In the genomic region with DNA sequence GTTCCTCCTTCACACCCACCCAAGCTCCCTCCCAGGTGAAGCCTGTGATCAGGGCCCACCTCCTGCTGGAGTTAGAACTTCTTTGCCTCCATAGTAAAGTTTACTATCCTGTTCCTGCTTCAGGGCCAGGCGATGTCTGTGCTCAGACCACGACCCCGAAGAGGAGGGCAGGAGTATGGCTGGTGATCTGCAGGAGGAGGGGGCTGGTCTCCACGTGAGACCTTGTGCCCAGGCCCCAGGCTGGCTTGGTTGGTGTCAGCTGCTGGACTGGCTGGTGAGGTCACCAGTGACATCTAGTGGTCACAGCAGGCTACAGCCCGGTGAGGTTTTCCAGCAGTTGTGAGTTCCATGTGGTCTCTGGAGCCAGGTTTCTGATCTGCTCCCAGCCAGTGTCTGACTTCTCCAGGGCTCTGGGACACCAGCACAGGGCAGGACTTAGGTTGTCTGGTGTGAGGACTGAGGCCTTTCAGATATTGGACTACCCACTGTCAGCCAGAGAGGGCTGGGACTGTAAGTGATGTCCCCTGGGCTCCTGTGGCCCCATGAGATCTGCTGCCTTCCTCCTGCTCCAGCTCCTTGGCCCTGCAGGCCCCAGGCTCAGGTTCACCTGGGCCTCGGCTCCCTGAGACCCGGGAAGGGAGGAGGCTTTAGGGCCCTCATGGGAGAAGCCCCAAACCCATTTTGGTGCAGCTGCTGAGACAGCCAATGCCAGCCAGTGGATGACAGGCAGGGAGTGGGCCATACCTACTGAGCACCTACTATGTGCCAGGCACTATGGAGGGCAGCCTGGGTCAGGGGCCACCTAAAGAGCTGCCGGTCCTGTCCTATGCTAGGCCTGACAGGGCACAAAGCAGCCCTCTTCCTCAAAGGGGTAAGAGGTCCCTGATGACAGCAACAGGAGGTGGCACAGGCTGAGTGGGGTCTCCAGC, we compare ENCODE assay signal across 8 cellular contexts. TPM values are rescaled to one million over a fixed set of nuclear protein-coding genes. Genes with fewer than 3 reads are reported as not detected.
DNase-seq lines count a peak whose midpoint lies in the region; ATAC-seq and TF ChIP-seq lines count a peak whose summit lies in the region.

No MANE protein-coding gene starts in this region.

- H3K27me3 ChIP-seq in A673 (replicated peaks; ENCODE audit: insufficient read depth, low read depth, low read length, poor library complexity) (peaks cover 41% of the 10 kb centered on the region), Loucy (ENCODE audit: insufficient read depth, low read length, poor library complexity, severe bottlenecking) (no peaks in the 10 kb centered on the region), heart left ventricle (peaks cover 0 to 7% (median 0%) of the 10 kb centered on the region in 9 donors), psoas muscle (ENCODE audit: insufficient read depth in 3 of 3, low read length in 2 of 3) (no peaks in the 10 kb centered on the region)

- DNase-seq in A673 (ENCODE audit: low spot score) (peak; percentile 74), SK-N-DZ (ENCODE audit: low spot score) (peak; percentile 91), heart left ventricle (peak; percentile 58 to 78 (median 65)), psoas muscle (peak; percentile 64 to 80)
- DNase-seq in activated naive CD8-positive, alpha-beta T cell treated with anti-CD3 and anti-CD28 coated beads for 36 hours = peak; percentile 58

- H3K4me3 Mint-ChIP-seq in activated naive CD8-positive, alpha-beta T cell treated with anti-CD3 and anti-CD28 coated beads for 36 hours = no peak overlapping the region

- peaks cover 2% of the 10 kb centered on the region for H3K4me1 Mint-ChIP-seq in activated naive CD8-positive, alpha-beta T cell treated with anti-CD3 and anti-CD28 coated beads for 36 hours

- H3K36me3 ChIP-seq in A673 (ENCODE audit: insufficient read depth, low read length, poor library complexity, severe bottlenecking) = no peaks in the 10 kb centered on the region
- H3K36me3 ChIP-seq in Loucy (ENCODE audit: insufficient read depth, low read length) = no peaks in the 10 kb centered on the region
- no peaks in the 10 kb centered on the region for H3K36me3 ChIP-seq in heart left ventricle
- no peaks in the 10 kb centered on the region for H3K36me3 ChIP-seq in psoas muscle (ENCODE audit: insufficient read depth in 1 of 2, low read depth in 1 of 2)

- CTCF ChIA-PET in A673 (lab: Charles Lee) = interaction anchor here (1.3 to 2.0 kb wide), 3 partner anchors 16 to 76 kb away, joined by 6 to 15 read pairs (median 7); no protein-coding TSS in a partner anchor

- H3K9me3 ChIP-seq in A673 (ENCODE audit: low read depth, low read length, poor library complexity, severe bottlenecking) (no peaks in the 10 kb centered on the region), Loucy (ENCODE audit: insufficient read depth, low read depth, low read length) (no peaks in the 10 kb centered on the region), heart left ventricle (no peaks in the 10 kb centered on the region), psoas muscle (no peaks in the 10 kb centered on the region)

- ATAC-seq in heart left ventricle (peak; percentile 63 to 89 (median 84)), psoas muscle (peak; percentile 88 to 96 (median 90)), GM21390 (IDR thresholded peaks at IDR 0.05; ENCODE audit: unreplicated experiment) (no peak)

- intact Hi-C loops in A673 (cut with micrococcal nuclease; ENCODE audit: unreplicated experiment) (loop anchor here (1.0 kb wide), 1 partner anchor 53 kb away; no protein-coding TSS in a partner anchor), heart left ventricle (cut with DNase I) (loop anchor here in 9 of 10 donors (1.0 to 5.0 kb wide), 7 partner anchors 18 to 54 kb away; no protein-coding TSS in a partner anchor), psoas muscle (cut with DNase I) (loop anchor here (1.0 to 5.0 kb wide), 2 partner anchors 53 to 54 kb away; no protein-coding TSS in a partner anchor)

- no peaks in the 10 kb centered on the region for H3K9me3 Mint-ChIP-seq in activated naive CD8-positive, alpha-beta T cell treated with anti-CD3 and anti-CD28 coated beads for 36 hours

- TF ChIP-seq CTCF in A673 (conservative IDR thresholded peaks at IDR 0.05; ENCODE audit: low read depth, low read length) = peak; percentile 94
- TF ChIP-seq CTCF in GM12874 (IDR thresholded peaks at IDR 0.05; ENCODE audit: insufficient read depth, low read depth, low read length) = peak; percentile 97
- TF ChIP-seq CTCF in Loucy (conservative IDR thresholded peaks at IDR 0.05; ENCODE audit: low read length) = peak; percentile 95
- peak; percentile 87 to 97 (median 91) for TF ChIP-seq CTCF in heart left ventricle (IDR thresholded peaks at IDR 0.05)
- TF ChIP-seq CTCF in psoas muscle (IDR thresholded peaks at IDR 0.05) = peak; percentile 90

- H3K9me2 ChIP-seq in Loucy (replicated peaks; ENCODE audit: low read depth, low read length) = no peaks in the 10 kb centered on the region

- POLR2A ChIA-PET in A673 (lab: Charles Lee; ENCODE audit: low non-redundant PET) = no interaction called here

- no peaks in the 10 kb centered on the region for H4K20me1 ChIP-seq in Loucy (ENCODE audit: insufficient read depth, low read length, poor library complexity, severe bottlenecking)

- H3K4me2 ChIP-seq in Loucy (ENCODE audit: low read depth, low read length, poor library complexity, severe bottlenecking) = no peak overlapping the region

- H3F3A ChIP-seq in Loucy (ENCODE audit: low read depth) = no peaks in the 10 kb centered on the region

- no TSS peak for BruUV-seq in A673 (replicated peaks; lab: Mats Ljungman, UMichigan)

- 8 to 26% (median 21%) methylated on average over 4 to 8 of the region's 8 CpGs for WGBS in heart left ventricle, 4 donors
- 17 to 18% (median 18%) methylated on average over 8 of the region's 8 CpGs for WGBS in psoas muscle, 3 donors

- no peak for TF ChIP-seq POLR2A in heart left ventricle (IDR thresholded peaks at IDR 0.05)

- no peaks in the 10 kb centered on the region for H3K79me2 ChIP-seq in Loucy (ENCODE audit: insufficient read depth, low read length)

- no peaks in the 10 kb centered on the region for H3K36me3 Mint-ChIP-seq in activated naive CD8-positive, alpha-beta T cell treated with anti-CD3 and anti-CD28 coated beads for 36 hours

- no peaks in the 10 kb centered on the region for H3K4me1 ChIP-seq in A673 (ENCODE audit: insufficient read depth, low read length, poor library complexity, severe bottlenecking)
- H3K4me1 ChIP-seq in Loucy (ENCODE audit: insufficient read depth, low read length, poor library complexity, severe bottlenecking) = peaks cover 9% of the 10 kb centered on the region
- peaks cover 0 to 14% (median 2%) of the 10 kb centered on the region in 12 donors for H3K4me1 ChIP-seq in heart left ventricle
- no peaks in the 10 kb centered on the region for H3K4me1 ChIP-seq in psoas muscle

- H3K9ac ChIP-seq in Loucy (ENCODE audit: low read depth, low read length, poor library complexity, severe bottlenecking) = no peak overlapping the region

- no peaks in the 10 kb centered on the region for H3K27me3 Mint-ChIP-seq in activated naive CD8-positive, alpha-beta T cell treated with anti-CD3 and anti-CD28 coated beads for 36 hours

- no peak overlapping the region for H3K27ac Mint-ChIP-seq in activated naive CD8-positive, alpha-beta T cell treated with anti-CD3 and anti-CD28 coated beads for 36 hours

- H2AFZ ChIP-seq in Loucy (ENCODE audit: low read length) = no peak overlapping the region

- H3K4me3 ChIP-seq in A673 (ENCODE audit: low read depth, low read length, poor library complexity, severe bottlenecking) (no peak overlapping the region), Loucy (ENCODE audit: low read length, poor library complexity, severe bottlenecking) (no peak overlapping the region), heart left ventricle (no peak overlapping the region), psoas muscle (no peak overlapping the region)

- H3K27ac ChIP-seq in A673 (ENCODE audit: low read depth, low read length, poor library complexity, severe bottlenecking) = no peak overlapping the region
- H3K27ac ChIP-seq in heart left ventricle = no peak overlapping the region
- H3K27ac ChIP-seq in psoas muscle = no peak overlapping the region

RNA-seq across cellular contexts. Expression of a gene that starts 6.0 kb away (rescaled TPM):
- total RNA-seq in A673 (2021) (not detected in 2 replicates), heart left ventricle (not detected), psoas muscle (under 1 TPM in 1 of 4 donors, not detected in 3; 0.20 TPM)
- 0.08 and 0.23 TPM in 2 replicates for polyA plus RNA-seq in SK-N-DZ (2014; cell fraction: cytosol; rRNA removed)
- polyA plus RNA-seq in SK-N-DZ (2014; cell fraction: nucleus; rRNA removed) = 0.09 and 2.0 TPM in 2 replicates
- not detected for total RNA-seq in activated naive CD8-positive, alpha-beta T cell treated with anti-CD3 and anti-CD28 coated beads for 36 hours
- polyA plus RNA-seq in heart left ventricle (under 1 TPM in 1 of 2 donors, not detected in 1; 0.11 TPM), psoas muscle (under 1 TPM in 2 of 3 donors, not detected in 1; 0.06 to 0.19 TPM)

RNA-seq across cellular contexts. Expression of a gene that starts 35.8 kb away (rescaled TPM):
- total RNA-seq in A673 (2021) (0.81 and 0.84 TPM in 2 replicates), heart left ventricle (not detected), psoas muscle (not detected)
- 0.40 and 2.0 TPM in 2 replicates for polyA plus RNA-seq in SK-N-DZ (2014; cell fraction: cytosol; rRNA removed)
- 0.15 and 0.25 TPM in 2 replicates for polyA plus RNA-seq in SK-N-DZ (2014; cell fraction: nucleus; rRNA removed)
- not detected for total RNA-seq in activated naive CD8-positive, alpha-beta T cell treated with anti-CD3 and anti-CD28 coated beads for 36 hours
- polyA plus RNA-seq in heart left ventricle (not detected), psoas muscle (under 1 TPM; 0.04 to 0.11 (median 0.05) TPM)

RNA-seq across cellular contexts. Expression of a gene that starts 44.0 kb away (rescaled TPM):
- total RNA-seq in A673 (2021) = not detected in 2 replicates
- polyA plus RNA-seq in SK-N-DZ (2014; cell fraction: cytosol; rRNA removed) = 0.05 TPM in 1 of 2 replicates, not detected in the other
- polyA plus RNA-seq in SK-N-DZ (2014; cell fraction: nucleus; rRNA removed) = 0.05 and 0.17 TPM in 2 replicates
- total RNA-seq in activated naive CD8-positive, alpha-beta T cell treated with anti-CD3 and anti-CD28 coated beads for 36 hours = under 1 TPM; 0.04 to 0.10 TPM
- under 1 TPM in 7 of 9 donors, not detected in 2; 0.07 to 0.50 (median 0.32) TPM for total RNA-seq in heart left ventricle
- polyA plus RNA-seq in heart left ventricle = under 1 TPM in 1 of 2 donors, not detected in 1; 0.15 TPM
- under 1 TPM; 0.09 to 0.19 (median 0.15) TPM for total RNA-seq in psoas muscle
- polyA plus RNA-seq in psoas muscle = under 1 TPM; 0.03 to 0.10 (median 0.08) TPM
